Comparison of ENCODE assay signal across 1 cellular context in genomic region chr6:166987448-166987847, GRCh38.
TF ChIP-seq lines count a peak whose summit lies in the region.

No MANE protein-coding gene starts in this region.

TF ChIP-seq in GM23338, 12 proteins besides CTCF, POLR2A, EP300 and RAD21 (continued from another document):
- no peak for TF ChIP-seq ZNF462 (CRISPR knock-in tag; IDR thresholded peaks at IDR 0.05)
- no peak for TF ChIP-seq ZNF331 (CRISPR knock-in tag; IDR thresholded peaks at IDR 0.05; ENCODE audit: low read depth)
- no peak for TF ChIP-seq STAT1 (IDR thresholded peaks at IDR 0.05; ENCODE audit: unreplicated experiment)
- no peak for TF ChIP-seq ZNF114 (CRISPR knock-in tag; IDR thresholded peaks at IDR 0.05)
- TF ChIP-seq REST (IDR thresholded peaks at IDR 0.05; ENCODE audit: unreplicated experiment): no peak
- no peak for TF ChIP-seq NANOG (IDR thresholded peaks at IDR 0.05; ENCODE audit: borderline replicate concordance)
- no peak for TF ChIP-seq JUNB (IDR thresholded peaks at IDR 0.05; ENCODE audit: unreplicated experiment)
- no peak for TF ChIP-seq EZH2phosphoT487 (IDR thresholded peaks at IDR 0.05; ENCODE audit: unreplicated experiment)
